Comparison of ENCODE assay signal across 1 cellular context in genomic region chr7:100673302-100673941, GRCh38.
TF ChIP-seq lines count a peak whose summit lies in the region.

Gene GNB2, plus strand, starts transcription at chr7:100673740. Its CDS starts 2,526 bp downstream, at chr7:100676266.

TF ChIP-seq in HepG2, 621 proteins besides CTCF, POLR2A, EP300 and RAD21 (continued from another document and continues in another):
- TF ChIP-seq ZNF101 (CRISPR knock-in tag; IDR thresholded peaks at IDR 0.05; ENCODE audit: borderline replicate concordance, low read depth) (no peak), ETS1 (CRISPR knock-in tag; IDR thresholded peaks at IDR 0.05) (no peak), PRMT3 (CRISPR knock-in tag; IDR thresholded peaks at IDR 0.05; ENCODE audit: borderline replicate concordance, low read depth) (no peak), MBD4 (IDR thresholded peaks at IDR 0.05; ENCODE audit: borderline replicate concordance, low read length) (no peak), XBP1 (CRISPR knock-in tag; IDR thresholded peaks at IDR 0.05) (no peak), CEBPZ (IDR thresholded peaks at IDR 0.05; ENCODE audit: low read length) (no peak), NCOA1 (CRISPR knock-in tag; IDR thresholded peaks at IDR 0.05) (no peak), CCDC6 (CRISPR knock-in tag; IDR thresholded peaks at IDR 0.05) (no peak), ZBTB34 (CRISPR knock-in tag; IDR thresholded peaks at IDR 0.05) (no peak), ZSCAN12 (CRISPR knock-in tag; IDR thresholded peaks at IDR 0.05) (no peak), HDAC2 (CRISPR knock-in tag; IDR thresholded peaks at IDR 0.05) (peak; percentile 73; the same call in 1 of the 2 replicates), FOXK1 (CRISPR knock-in tag; IDR thresholded peaks at IDR 0.05; ENCODE audit: borderline replicate concordance, low read depth) (peak; percentile 40; the same call in 1 of the 2 replicates), EHMT2 (IDR thresholded peaks at IDR 0.05; ENCODE audit: borderline replicate concordance, low read depth, low read length) (no peak), ZFP37 (CRISPR knock-in tag; IDR thresholded peaks at IDR 0.05; ENCODE audit: borderline replicate concordance) (no peak), GLI4 (CRISPR knock-in tag; IDR thresholded peaks at IDR 0.05; ENCODE audit: borderline replicate concordance) (no peak), ZNF335 (CRISPR knock-in tag; IDR thresholded peaks at IDR 0.05) (0 out of 2 replicates have a peak, but pooled peaks have one; percentile 45), ZNF556 (CRISPR knock-in tag; IDR thresholded peaks at IDR 0.05; ENCODE audit: borderline replicate concordance) (peak; percentile 36; the same call in 1 of the 2 replicates), HMG20A (CRISPR knock-in tag; IDR thresholded peaks at IDR 0.05; ENCODE audit: borderline replicate concordance) (no peak), TIGD3 (CRISPR knock-in tag; IDR thresholded peaks at IDR 0.05; ENCODE audit: borderline replicate concordance) (no peak), ZNF670 (CRISPR knock-in tag; IDR thresholded peaks at IDR 0.05; ENCODE audit: borderline replicate concordance) (0 out of 2 replicates have a peak, but pooled peaks have one; percentile 63), ZNF451 (CRISPR knock-in tag; IDR thresholded peaks at IDR 0.05) (0 out of 2 replicates have a peak, but pooled peaks have one; percentile 41), HNF1A (IDR thresholded peaks at IDR 0.05; ENCODE audit: low read depth) (no peak), HNF1A (CRISPR knock-in tag; IDR thresholded peaks at IDR 0.05; ENCODE audit: borderline replicate concordance) (peak; percentile 60; the same call in 1 of the 2 replicates), TBX3 (IDR thresholded peaks at IDR 0.05; ENCODE audit: borderline replicate concordance) (peak; percentile 88), SIN3B (IDR thresholded peaks at IDR 0.05; ENCODE audit: low read length) (0 out of 2 replicates have a peak, but pooled peaks have one; percentile 41), ZKSCAN8 (CRISPR knock-in tag; IDR thresholded peaks at IDR 0.05; ENCODE audit: borderline replicate concordance) (no peak), NR2F1 (CRISPR knock-in tag; IDR thresholded peaks at IDR 0.05) (no peak), ZNF317 (CRISPR knock-in tag; IDR thresholded peaks at IDR 0.05) (0 out of 2 replicates have a peak, but pooled peaks have one; percentile 71), U2AF2 (IDR thresholded peaks at IDR 0.05; ENCODE audit: low read depth, low read length) (no peak), PAF1 (CRISPR knock-in tag; IDR thresholded peaks at IDR 0.05) (no peak), PAX8 (CRISPR knock-in tag; IDR thresholded peaks at IDR 0.05; ENCODE audit: borderline replicate concordance) (no peak), SRSF1 (optimal IDR thresholded peaks at IDR 0.05; ENCODE audit: low read depth, low read length) (no peak), ZNF230 (CRISPR knock-in tag; IDR thresholded peaks at IDR 0.05) (peak; percentile 24; the same call in 1 of the 2 replicates), ZSCAN25 (CRISPR knock-in tag; IDR thresholded peaks at IDR 0.05) (no peak; the same call in 1 of the 2 replicates), ARNTL (CRISPR knock-in tag; IDR thresholded peaks at IDR 0.05) (no peak), SKI (IDR thresholded peaks at IDR 0.05; ENCODE audit: partially characterized antibody) (peak; percentile 96), ZNF383 (CRISPR knock-in tag; IDR thresholded peaks at IDR 0.05; ENCODE audit: borderline replicate concordance) (no peak), SP4 (CRISPR knock-in tag; IDR thresholded peaks at IDR 0.05) (peak; percentile 94), BORCS8-MEF2B (CRISPR knock-in tag; IDR thresholded peaks at IDR 0.05) (no peak), ARHGAP35 (CRISPR knock-in tag; IDR thresholded peaks at IDR 0.05; ENCODE audit: borderline replicate concordance) (no peak), RAD51 (IDR thresholded peaks at IDR 0.05; ENCODE audit: borderline replicate concordance) (peak; percentile 99), SATB2 (CRISPR knock-in tag; IDR thresholded peaks at IDR 0.05) (no peak), SETDB1 (CRISPR knock-in tag; IDR thresholded peaks at IDR 0.05; ENCODE audit: borderline replicate concordance) (no peak), KLF12 (CRISPR knock-in tag; IDR thresholded peaks at IDR 0.05; ENCODE audit: borderline replicate concordance) (peak; percentile 71), BATF2 (CRISPR knock-in tag; IDR thresholded peaks at IDR 0.05) (0 out of 2 replicates have a peak, but pooled peaks have one; percentile 53), BRF2 (CRISPR knock-in tag; IDR thresholded peaks at IDR 0.05) (no peak), ZNF276 (CRISPR knock-in tag; IDR thresholded peaks at IDR 0.05; ENCODE audit: low read depth) (no peak), WIZ (CRISPR knock-in tag; IDR thresholded peaks at IDR 0.05) (peak; percentile 22; the same call in 1 of the 2 replicates), HCFC1 (IDR thresholded peaks at IDR 0.05; ENCODE audit: low read depth, low read length) (no peak), HMGXB4 (CRISPR knock-in tag; IDR thresholded peaks at IDR 0.05; ENCODE audit: borderline replicate concordance in 1 of 2, low read depth in 1 of 2) (peak; percentile 74 to 81; a peak in 3 of 4 replicates), ZNF367 (CRISPR knock-in tag; IDR thresholded peaks at IDR 0.05; ENCODE audit: borderline replicate concordance) (no peak)
